12 cellular contexts compared by ENCODE assay signal in the genomic region with DNA sequence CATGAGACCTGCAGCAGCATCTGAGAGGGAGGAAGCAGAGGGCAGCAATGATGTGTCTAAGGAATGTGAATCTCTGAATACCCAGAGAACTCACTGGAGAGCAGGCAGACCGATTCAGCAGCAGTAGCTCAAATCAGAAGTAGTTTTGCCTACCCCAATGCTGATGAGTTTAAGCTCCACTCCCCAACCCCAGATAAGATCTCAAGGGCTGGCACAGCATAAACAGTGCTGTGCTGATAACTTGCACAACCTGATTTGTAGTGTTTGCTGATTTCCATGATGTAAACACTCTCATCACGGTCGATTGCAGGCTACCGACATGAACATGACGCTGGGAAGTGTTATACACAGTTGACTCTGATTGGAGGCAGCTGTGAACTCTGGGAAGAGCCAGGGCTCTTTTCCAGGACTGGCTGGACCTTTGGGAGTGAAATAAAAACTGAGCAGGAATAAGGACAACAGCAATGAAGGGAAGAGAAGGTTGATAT. TPM values are rescaled to one million over a fixed set of nuclear protein-coding genes. Genes with fewer than 3 reads are reported as not detected.
DNase-seq lines count a peak whose midpoint lies in the region; ATAC-seq and TF ChIP-seq lines count a peak whose summit lies in the region.
"Had no signal": no experiment of that assay in that cellular context is flagged by ENCODE, and none has a peak within 500 bp of the region (broad histone marks: within the 10 kb centered on the region; RNA-seq: fewer than 3 reads in every experiment).

No MANE protein-coding gene starts in this region.

- H4K20me1 ChIP-seq in SK-N-SH (ENCODE audit: insufficient read depth): no peaks in the 10 kb centered on the region

- no peak for ATAC-seq in GM21576 (IDR thresholded peaks at IDR 0.05; ENCODE audit: unreplicated experiment)

- no peaks in the 10 kb centered on the region for H3K36me3 ChIP-seq in SK-N-SH (replicated peaks in 1 of 2; ENCODE audit: control insufficient read depth in 1 of 2, insufficient read depth in 2 of 2, low read length in 1 of 2)

- peak overlapping the region; percentile 38 for H3K4me2 ChIP-seq in SK-N-SH

- H3K27ac Mint-ChIP-seq in type B pancreatic cell (peak overlapping the region; percentile 85), chondrocyte (ENCODE audit: unreplicated experiment) (no peak overlapping the region)

- H3K27ac ChIP-seq in SK-N-SH (ENCODE audit: low read depth in 2 of 2, low read length in 1 of 2): peak overlapping the region in 1 of 2 experiments; percentile 43; a peak in 1 of 4 replicates

- no peak for TF ChIP-seq RAD21 in SK-N-SH (IDR thresholded peaks at IDR 0.05; ENCODE audit: low read length)

- H3F3A ChIP-seq in SK-N-SH (replicated peaks; ENCODE audit: insufficient read depth): no peaks in the 10 kb centered on the region

- peaks cover 5% of the 10 kb centered on the region for H3K9me3 Mint-ChIP-seq in type B pancreatic cell
- H3K9me3 Mint-ChIP-seq in chondrocyte (ENCODE audit: low read depth): no peaks in the 10 kb centered on the region

- peaks cover 3% of the 10 kb centered on the region for H3K36me3 Mint-ChIP-seq in type B pancreatic cell
- no peaks in the 10 kb centered on the region for H3K36me3 Mint-ChIP-seq in chondrocyte (ENCODE audit: low read depth)

- 9% methylated on average over 5 of the region's 5 CpGs for WGBS in SK-N-SH (ENCODE audit: low lambda C conversion rate)

- H3K9me2 ChIP-seq in SK-N-SH: no peaks in the 10 kb centered on the region

- no peak overlapping the region for H3K9ac ChIP-seq in SK-N-SH

- peaks cover 4% of the 10 kb centered on the region; the same call in 1 of the 2 replicates for H3K27me3 ChIP-seq in SK-N-SH (ENCODE audit: insufficient read depth)

- H3K4me1 Mint-ChIP-seq in type B pancreatic cell (ENCODE audit: unreplicated experiment) (peaks cover 53% of the 10 kb centered on the region), chondrocyte (ENCODE audit: low read depth) (no peaks in the 10 kb centered on the region)

- no peaks in the 10 kb centered on the region for H3K27me3 Mint-ChIP-seq in type B pancreatic cell
- H3K27me3 Mint-ChIP-seq in chondrocyte (ENCODE audit: low read depth): peaks cover 21% of the 10 kb centered on the region

- TF ChIP-seq CTCF in SK-N-SH (IDR thresholded peaks at IDR 0.05): no peak
- no peak for TF ChIP-seq CTCF in type B pancreatic cell (conservative IDR thresholded peaks at IDR 0.05)
- no peak for TF ChIP-seq CTCF in chondrocyte (IDR thresholded peaks at IDR 0.05)

- H3K4me3 Mint-ChIP-seq in type B pancreatic cell (peak overlapping the region; percentile 62), chondrocyte (ENCODE audit: unreplicated experiment) (no peak overlapping the region)

- DNase-seq in DMS 273 (lab: John Stamatoyannopoulos, UW; ENCODE audit: unreplicated experiment) (peak; percentile 35), DMS 273 treated with DMSO at 0.1 percent for 48 hours (lab: John Stamatoyannopoulos, UW) (no peak), SK-N-SH (peak; percentile 52), left kidney (ENCODE audit: low read depth, low spot score) (peak; percentile 73), type B pancreatic cell (ENCODE audit: extremely low spot score, unreplicated experiment) (no peak), chondrocyte (ENCODE audit: low spot score) (no peak)
- no peak for DNase-seq in activated CD4-positive, alpha-beta T cell treated with anti-CD3 and anti-CD28 coated beads, Interleukin-2, amount 50 U/mL, for 48 hours
- DNase-seq: 8988T; glutamatergic neuron; stimulated activated CD4-positive, alpha-beta T cell treated with anti-CD3 and anti-CD28 coated beads, Interleukin-1b, Interleukin-23, amount 100 ng/mL, for 48 hours had no signal

- no peaks in the 10 kb centered on the region for H3K9me3 ChIP-seq in SK-N-SH

- POLR2A ChIA-PET in SK-N-SH (lab: Yijun Ruan, JAX): no interaction called here

- H2AFZ ChIP-seq in SK-N-SH (ENCODE audit: low read depth): peak overlapping the region; percentile 54; the same call in 1 of the 2 replicates

- H3K79me2 ChIP-seq in SK-N-SH (ENCODE audit: insufficient read depth): no peaks in the 10 kb centered on the region

- TF ChIP-seq EP300 in SK-N-SH (IDR thresholded peaks at IDR 0.05; ENCODE audit: borderline replicate concordance in 1 of 2, low read depth in 1 of 2, low read length in 1 of 2): no peak

- CTCF ChIA-PET in SK-N-SH (lab: Yijun Ruan, JAX): interaction anchor here (1.1 to 3.1 kb wide), 3 partner anchors 29 to 60 kb away, joined by 3 to 18 read pairs (median 6); no protein-coding TSS in a partner anchor

- H3K4me1 ChIP-seq in SK-N-SH (ENCODE audit: control insufficient read depth in 1 of 2, insufficient read depth in 2 of 2, low read depth in 1 of 2, low read length in 1 of 2): peaks cover 0 to 5% of the 10 kb centered on the region in 2 experiments; a peak in 1 of 4 replicates

- peak overlapping the region in 1 of 2 experiments; percentile 31; a peak in 2 of 4 replicates for H3K4me3 ChIP-seq in SK-N-SH (ENCODE audit: low read depth in 2 of 2, low read length in 1 of 2)

TF ChIP-seq in SK-N-SH, 30 proteins besides CTCF, POLR2A, EP300 and RAD21:
- TF ChIP-seq GATA2 (CRISPR knock-in tag; IDR thresholded peaks at IDR 0.05) (peak; percentile 51), TCF12 (IDR thresholded peaks at IDR 0.05) (no peak), TAF1 (IDR thresholded peaks at IDR 0.05; ENCODE audit: borderline replicate concordance, low read depth, low read length) (no peak), ELF1 (IDR thresholded peaks at IDR 0.05) (no peak), GABPA (IDR thresholded peaks at IDR 0.05; ENCODE audit: low read depth) (no peak)
- TF ChIP-seq, protein P1, sequence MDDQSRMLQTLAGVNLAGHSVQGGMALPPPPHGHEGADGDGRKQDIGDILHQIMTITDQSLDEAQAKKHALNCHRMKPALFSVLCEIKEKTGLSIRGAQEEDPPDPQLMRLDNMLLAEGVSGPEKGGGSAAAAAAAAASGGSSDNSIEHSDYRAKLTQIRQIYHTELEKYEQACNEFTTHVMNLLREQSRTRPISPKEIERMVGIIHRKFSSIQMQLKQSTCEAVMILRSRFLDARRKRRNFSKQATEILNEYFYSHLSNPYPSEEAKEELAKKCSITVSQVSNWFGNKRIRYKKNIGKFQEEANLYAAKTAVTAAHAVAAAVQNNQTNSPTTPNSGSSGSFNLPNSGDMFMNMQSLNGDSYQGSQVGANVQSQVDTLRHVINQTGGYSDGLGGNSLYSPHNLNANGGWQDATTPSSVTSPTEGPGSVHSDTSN (IDR thresholded peaks at IDR 0.05): no peak

RNA-seq across cellular contexts. Expression of gene HMGCS2, which starts 11.2 kb away (rescaled TPM):
- not detected in 2 replicates for polyA plus RNA-seq in SK-N-SH (2012; rRNA removed)
- polyA plus RNA-seq in SK-N-SH (2012; cell fraction: cytosol; rRNA removed): not detected in 2 replicates
- polyA plus RNA-seq in SK-N-SH (2012; cell fraction: nucleus; rRNA removed): not detected in 2 replicates
- total RNA-seq in type B pancreatic cell (ENCODE audit: low replicate concordance) (19.1 and 34.7 TPM in 2 replicates), chondrocyte (not detected in 3 replicates)
- total RNA-seq: RPMI7951 had no signal

RNA-seq across cellular contexts. Expression of gene REG4, which starts 31.3 kb away (rescaled TPM):
- not detected in 2 replicates for polyA plus RNA-seq in SK-N-SH (2012; rRNA removed)
- 0.03 TPM in 1 of 2 replicates, not detected in the other for polyA plus RNA-seq in SK-N-SH (2012; cell fraction: cytosol; rRNA removed)
- polyA plus RNA-seq in SK-N-SH (2012; cell fraction: nucleus; rRNA removed): not detected in 2 replicates
- total RNA-seq in type B pancreatic cell (ENCODE audit: low replicate concordance): 4.3 and 5.8 TPM in 2 replicates
- total RNA-seq in chondrocyte: not detected in 3 replicates
- total RNA-seq: RPMI7951 had no signal

Comparison
In these comparisons a context has a peak if more than half of its experiments do, and no peak if none do; other contexts are left out.
1. DNase-seq: peak in DMS 273 (single experiment), SK-N-SH (single experiment) and left kidney (single experiment); none in DMS 273 treated with DMSO at 0.1 percent for 48 hours (single experiment), type B pancreatic cell (single experiment), chondrocyte (single experiment) and activated CD4-positive, alpha-beta T cell treated with anti-CD3 and anti-CD28 coated beads, Interleukin-2, amount 50 U/mL, for 48 hours (0 of 2).
2. RNA of gene HMGCS2, which starts 11.2 kb away (total RNA-seq): 19.1 to 34.7 TPM in type B pancreatic cell; not detected in chondrocyte; every median in the first group is over 10 times any median in the second.